ENCODE assay signal across 22 cellular contexts in genomic region chr15:53535886-53536285, GRCh38.
DNase-seq lines count a peak whose midpoint lies in the region; FAIRE-seq and TF ChIP-seq lines count a peak whose summit lies in the region.
"Had no signal": no experiment of that assay in that cellular context is flagged by ENCODE, and none has a peak within 500 bp of the region (broad histone marks: within the 10 kb centered on the region; RNA-seq: fewer than 3 reads in every experiment).

No MANE protein-coding gene starts in this region.

- H3K4me1 ChIP-seq in testis = no peaks in the 10 kb centered on the region

- TF ChIP-seq CTCF in Calu3 (IDR thresholded peaks at IDR 0.05; ENCODE audit: unreplicated experiment) = no peak
- no peak for TF ChIP-seq CTCF in testis (IDR thresholded peaks at IDR 0.05)

- no peak for TF ChIP-seq POLR2A in H54 (IDR thresholded peaks at IDR 0.05; ENCODE audit: low read depth, low read length)
- TF ChIP-seq POLR2A in testis (IDR thresholded peaks at IDR 0.05) = no peak

- no peak overlapping the region for H3K4me3 ChIP-seq in testis
- H3K4me3 ChIP-seq: GM12878, GM23248, MG63, PC-9 had no signal

- no peaks in the 10 kb centered on the region for H3K36me3 ChIP-seq in testis (ENCODE audit: low read depth, missing control alignments)
- H3K36me3 ChIP-seq: MG63 had no signal

- peaks cover 11% of the 10 kb centered on the region for H3K36me3 Mint-ChIP-seq in Calu3 (ENCODE audit: insufficient read depth, unreplicated experiment)
- H3K36me3 Mint-ChIP-seq: CD14-positive monocyte had no signal

- H3K4me1 Mint-ChIP-seq in Calu3 (ENCODE audit: low read depth, unreplicated experiment) = peaks cover 48% of the 10 kb centered on the region
- H3K4me1 Mint-ChIP-seq: CD14-positive monocyte had no signal

- H3K27ac ChIP-seq in epithelial cell of prostate (peak overlapping the region; percentile 21), testis (no peak overlapping the region)
- H3K27ac ChIP-seq: GM23248, PC-9, RWPE1 had no signal

- no peak overlapping the region for H3K4me3 Mint-ChIP-seq in Calu3 (ENCODE audit: low read depth, unreplicated experiment)
- H3K4me3 Mint-ChIP-seq: CD14-positive monocyte had no signal

- intact Hi-C loops in Calu3 (cut with micrococcal nuclease; ENCODE audit: unreplicated experiment) (no loop called here), testis (cut with DNase I; ENCODE audit: low total_unique reads) (no loop called here)

- WGBS in testis, 2 donors = 94 to 97% methylated on average over 4 of the region's 4 CpGs

- H3K27me3 ChIP-seq in testis = no peaks in the 10 kb centered on the region

- H3K27ac Mint-ChIP-seq in Calu3 (ENCODE audit: unreplicated experiment) = peak overlapping the region; percentile 81
- H3K27ac Mint-ChIP-seq: CD14-positive monocyte had no signal

- no peaks in the 10 kb centered on the region for H3K9me3 ChIP-seq in testis
- H3K9me3 ChIP-seq: MG63 had no signal

- no peak for DNase-seq in Calu3
- peak; percentile 38 for DNase-seq in NCI-H82 treated with DMSO at 0.1 percent for 48 hours (lab: John Stamatoyannopoulos, UW; ENCODE audit: unreplicated experiment)
- DNase-seq in epithelial cell of prostate (ENCODE audit: low read depth, low spot score) = no peak
- peak; percentile 64 for DNase-seq in retina
- no peak for DNase-seq in NCI-H187 (lab: John Stamatoyannopoulos, UW)
- no peak for DNase-seq in NCI-H2081 treated with DMSO at 0.1 percent for 48 hours (lab: John Stamatoyannopoulos, UW)
- no peak for DNase-seq in H54 (ENCODE audit: insufficient read length, low spot score)
- DNase-seq in testis = no peak
- DNase-seq: DMS153, GM23248, HCEC 1CT, Kasumi-1, MG63, NCI-H1048, NCI-H1436 treated with DMSO at 0.1 percent for 48 hours, NCI-H2081, NCI-H510A treated with DMSO at 0.1 percent for 48 hours, SIG-M5 had no signal

- no peaks in the 10 kb centered on the region for H3K27me3 Mint-ChIP-seq in Calu3 (ENCODE audit: unreplicated experiment)

- no TSS peak for BruUV-seq in Calu3 (replicated peaks; lab: Mats Ljungman, UMichigan)

- CTCF ChIA-PET in Calu3 (lab: Charles Lee) = interaction anchor here (1.0 to 1.1 kb wide), 2 partner anchors 14 to 24 kb away, joined by 3 to 4 read pairs; no protein-coding TSS in a partner anchor

- no peak for FAIRE-seq in H54 (lab: Jason Lieb, UNC)
- FAIRE-seq: GM12878 had no signal

- peaks cover 6% of the 10 kb centered on the region for H3K9me3 Mint-ChIP-seq in Calu3 (ENCODE audit: low read depth, unreplicated experiment)

Comparison
In these comparisons a context has a peak if more than half of its experiments do, and no peak if none do; other contexts are left out.
1. DNase-seq: peak in NCI-H82 treated with DMSO at 0.1 percent for 48 hours (single experiment) and retina (single experiment); none in Calu3 (single experiment), epithelial cell of prostate (single experiment), NCI-H187 (0 of 2), NCI-H2081 treated with DMSO at 0.1 percent for 48 hours (single experiment), H54 (single experiment) and testis (single experiment).